In genomic region chr2:24971550-24972314, GRCh38 we compare ENCODE assay signal across 8 cellular contexts. TPM values are rescaled to one million over a fixed set of nuclear protein-coding genes. Genes with fewer than 3 reads are reported as not detected.
DNase-seq lines count a peak whose midpoint lies in the region; ATAC-seq and TF ChIP-seq lines count a peak whose summit lies in the region.

Gene DNAJC27, minus strand, starts transcription at chr2:24971955. Its CDS starts 51 bp downstream, at chr2:24971904.

- WGBS in testis, 2 donors, result 0 to 1% methylated on average over 26 to 68 of the region's 72 CpGs

- no peaks in the 10 kb centered on the region for H4K20me1 ChIP-seq in osteoblast (ENCODE audit: insufficient read depth, low read length)

- H2AFZ ChIP-seq in osteoblast (ENCODE audit: low read length), result peak within 1 kb of the TSS; percentile 95

- peaks cover 6% of the 10 kb centered on the region for H3K36me3 Mint-ChIP-seq in activated naive CD8-positive, alpha-beta T cell treated with anti-CD3 and anti-CD28 coated beads for 36 hours
- no peaks in the 10 kb centered on the region for H3K36me3 Mint-ChIP-seq in glutamatergic neuron (ENCODE audit: unreplicated experiment)

- H3K4me2 ChIP-seq in osteoblast (ENCODE audit: insufficient read depth, low read length), result peak within 1 kb of the TSS; percentile 92

- H3K36me3 ChIP-seq in osteoblast (ENCODE audit: insufficient read depth, low read length) (peaks cover 2% of the 10 kb centered on the region), testis (ENCODE audit: low read depth, missing control alignments) (no peaks in the 10 kb centered on the region)

- H3K27me3 Mint-ChIP-seq in activated naive CD8-positive, alpha-beta T cell treated with anti-CD3 and anti-CD28 coated beads for 36 hours, result no peaks in the 10 kb centered on the region
- peaks cover 13% of the 10 kb centered on the region for H3K27me3 Mint-ChIP-seq in glutamatergic neuron (ENCODE audit: unreplicated experiment)

- peak; percentile 95 for ATAC-seq in HG02642 (IDR thresholded peaks at IDR 0.05; ENCODE audit: poor library complexity, unreplicated experiment)

- H3K27ac ChIP-seq in osteoblast (ENCODE audit: low read depth, low read length) (peak within 1 kb of the TSS; percentile 98), testis (peak within 1 kb of the TSS; percentile 96 to 98)

- DNase-seq in NCI-H1105 (lab: John Stamatoyannopoulos, UW) (peak; percentile 90), SKM-1 (lab: John Stamatoyannopoulos, UW; ENCODE audit: unreplicated experiment) (peak; percentile 83), glutamatergic neuron (peak; percentile 99), osteoblast (ENCODE audit: insufficient read length, low spot score, missing footprints) (peak; percentile 99), testis (peak; percentile 98)
- peak; percentile 99 for DNase-seq in activated naive CD8-positive, alpha-beta T cell treated with anti-CD3 and anti-CD28 coated beads for 36 hours

- H3K4me3 Mint-ChIP-seq in activated naive CD8-positive, alpha-beta T cell treated with anti-CD3 and anti-CD28 coated beads for 36 hours, result peak within 1 kb of the TSS; percentile 99
- H3K4me3 Mint-ChIP-seq in glutamatergic neuron (ENCODE audit: unreplicated experiment), result peak within 1 kb of the TSS; percentile 99

- H3K9me3 ChIP-seq in osteoblast (ENCODE audit: low read depth, low read length) (no peaks in the 10 kb centered on the region), testis (no peaks in the 10 kb centered on the region)

- TF ChIP-seq CTCF in glutamatergic neuron (IDR thresholded peaks at IDR 0.05; ENCODE audit: partially characterized antibody, unreplicated experiment) (no peak), osteoblast (IDR thresholded peaks at IDR 0.05; ENCODE audit: extremely low read depth, low read depth, low read length) (no peak), testis (IDR thresholded peaks at IDR 0.05) (no peak)

- peaks cover 12% of the 10 kb centered on the region for H3K4me1 Mint-ChIP-seq in activated naive CD8-positive, alpha-beta T cell treated with anti-CD3 and anti-CD28 coated beads for 36 hours
- H3K4me1 Mint-ChIP-seq in glutamatergic neuron (ENCODE audit: low read depth, unreplicated experiment), result peaks cover 5% of the 10 kb centered on the region

- no peaks in the 10 kb centered on the region for H3K9me3 Mint-ChIP-seq in activated naive CD8-positive, alpha-beta T cell treated with anti-CD3 and anti-CD28 coated beads for 36 hours
- H3K9me3 Mint-ChIP-seq in glutamatergic neuron (ENCODE audit: unreplicated experiment), result peaks cover 9% of the 10 kb centered on the region

- intact Hi-C loops in testis (cut with DNase I; ENCODE audit: low total_unique reads), result no loop called here

- peak within 1 kb of the TSS; percentile 100 for H3K27ac Mint-ChIP-seq in activated naive CD8-positive, alpha-beta T cell treated with anti-CD3 and anti-CD28 coated beads for 36 hours
- peak within 1 kb of the TSS; percentile 100 for H3K27ac Mint-ChIP-seq in glutamatergic neuron (ENCODE audit: unreplicated experiment)

- peak within 1 kb of the TSS; percentile 93 for H3K4me3 ChIP-seq in osteoblast (ENCODE audit: insufficient read depth, low read length)
- H3K4me3 ChIP-seq in testis, result peak within 1 kb of the TSS; percentile 72 to 76

- no peaks in the 10 kb centered on the region for H3K27me3 ChIP-seq in osteoblast (ENCODE audit: insufficient read depth, low read length)
- no peaks in the 10 kb centered on the region for H3K27me3 ChIP-seq in testis

- TF ChIP-seq POLR2A in GM10847 (IDR thresholded peaks at IDR 0.05; ENCODE audit: extremely low read depth, insufficient read length) (peak; percentile 88), testis (IDR thresholded peaks at IDR 0.05) (peak; percentile 94)

- H3K4me1 ChIP-seq in osteoblast (ENCODE audit: insufficient read depth, low read length), result peaks cover 5% of the 10 kb centered on the region
- H3K4me1 ChIP-seq in testis, result no peaks in the 10 kb centered on the region

- peaks cover 33% of the 10 kb centered on the region for H3K79me2 ChIP-seq in osteoblast (ENCODE audit: insufficient read depth, low read length)

RNA-seq across cellular contexts. Expression of gene DNAJC27, which starts in this region (rescaled TPM):
- total RNA-seq in activated naive CD8-positive, alpha-beta T cell treated with anti-CD3 and anti-CD28 coated beads for 36 hours, result 1 to 10 TPM; 4.2 TPM
- total RNA-seq in glutamatergic neuron (ENCODE audit: unreplicated experiment) (17.9 TPM), osteoblast (7.7 and 8.7 TPM in 2 replicates), testis (10 to 100 TPM; 33.3 to 36.7 TPM)
- 59.7 TPM for polyA plus RNA-seq in testis (ENCODE audit: insufficient read depth, low read depth, low replicate concordance)

Comparison
In these comparisons a context has a peak if more than half of its experiments do, and no peak if none do; other contexts are left out.
1. Peak in every context shown above with its lines: DNase-seq, ATAC-seq, H3K4me3 ChIP-seq and H3K27ac ChIP-seq.